In the genomic region with DNA sequence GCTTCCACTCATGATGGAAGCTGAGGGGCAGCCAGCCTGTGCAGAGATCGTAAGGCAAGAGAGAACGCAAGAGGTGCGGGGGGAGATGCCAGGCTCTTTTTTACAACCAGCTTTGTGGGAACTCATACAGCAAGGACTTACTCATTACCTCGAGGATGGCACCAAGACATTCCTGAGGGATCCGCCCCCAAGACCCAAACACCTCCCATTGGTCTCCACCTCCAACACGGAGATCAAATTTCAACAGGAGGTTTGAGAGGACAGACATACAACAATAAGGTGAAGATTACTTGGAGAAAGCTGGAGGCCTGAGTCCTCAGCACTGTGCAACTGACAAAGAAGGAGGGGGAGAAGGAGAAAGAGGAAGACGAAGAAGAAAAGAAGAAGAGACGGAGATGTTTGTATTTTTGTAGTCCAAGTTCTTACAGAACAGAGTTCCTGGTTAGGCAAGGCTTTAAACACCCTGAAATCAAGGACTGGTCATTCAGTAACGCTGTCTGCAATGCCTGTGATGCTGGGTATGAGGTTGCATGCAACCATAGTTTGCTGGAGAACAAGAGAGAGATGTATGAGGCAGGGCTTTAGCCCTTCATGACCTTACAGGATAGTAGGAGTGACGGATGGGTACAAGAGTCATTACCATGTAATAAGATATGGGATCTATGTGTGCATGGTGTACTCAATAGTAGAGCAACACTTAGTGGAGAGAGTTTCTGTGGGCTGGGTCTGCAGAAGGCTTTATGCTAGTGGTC, we compare ENCODE assay signal across 17 cellular contexts. TPM values are rescaled to one million over a fixed set of nuclear protein-coding genes. Genes with fewer than 3 reads are reported as not detected.
DNase-seq lines count a peak whose midpoint lies in the region; ATAC-seq and TF ChIP-seq lines count a peak whose summit lies in the region.
"Had no signal": no experiment of that assay in that cellular context is flagged by ENCODE, and none has a peak within 500 bp of the region (broad histone marks: within the 10 kb centered on the region; RNA-seq: fewer than 3 reads in every experiment).

No MANE protein-coding gene starts in this region.

- no peak for TF ChIP-seq CTCF in nephron progenitor cell (IDR thresholded peaks at IDR 0.05)

- H3K27me3 ChIP-seq in MG63 = peaks cover 16% of the 10 kb centered on the region
- H3K27me3 ChIP-seq: BE2C had no signal

- no peaks in the 10 kb centered on the region for H3K36me3 Mint-ChIP-seq in nephron progenitor cell (ENCODE audit: low read depth)

- peak overlapping the region; percentile 5 for H3K27ac Mint-ChIP-seq in nephron progenitor cell
- H3K27ac Mint-ChIP-seq: dendritic cell treated with granulocyte-macrophage colony-stimulating factor and Interleukin-4, amounts not matched to agents 40 ng/mL and 50 ng/mL, for 4 days had no signal

- no peaks in the 10 kb centered on the region for H3K9me3 ChIP-seq in MG63
- H3K9me3 ChIP-seq: BE2C, lower lobe of right lung had no signal

- DNase-seq in ELR (ENCODE audit: low read depth) = peak; percentile 2
- peak; percentile 31 for DNase-seq in MG63
- DNase-seq in nephron progenitor cell = peak; percentile 10
- no peak for DNase-seq in cerebellar cortex (ENCODE audit: low spot score)
- DNase-seq in NCI-H1092 (lab: John Stamatoyannopoulos, UW) = no peak
- DNase-seq: activated CD4-positive, alpha-beta T cell treated with anti-CD3 and anti-CD28 coated beads for 4 hours; activated CD8-positive, alpha-beta memory T cell treated with anti-CD3 and anti-CD28 coated beads, Interleukin-2, amount 50 U/mL, for 48 hours; activated naive CD4-positive, alpha-beta T cell treated with Interleukin-2 at 50 U/mL for 16 hours; BE2C; hippocampal formation; lower lobe of right lung; NCI-H1048; NK-92 treated with Interleukin-12 subunit alpha and Interleukin-12 subunit beta, amount 100 ng/mL, for 24 hours had no signal

- no peaks in the 10 kb centered on the region for H3K36me3 ChIP-seq in MG63
- H3K36me3 ChIP-seq: BE2C, lower lobe of right lung had no signal

- H3K4me3 Mint-ChIP-seq in nephron progenitor cell = peak overlapping the region; percentile 18
- H3K4me3 Mint-ChIP-seq: dendritic cell treated with granulocyte-macrophage colony-stimulating factor and Interleukin-4, amounts not matched to agents 40 ng/mL and 50 ng/mL, for 4 days had no signal

- peaks cover 11% of the 10 kb centered on the region for H3K27me3 Mint-ChIP-seq in nephron progenitor cell (ENCODE audit: low read depth, poor library complexity)
- H3K27me3 Mint-ChIP-seq: dendritic cell treated with granulocyte-macrophage colony-stimulating factor and Interleukin-4, amounts not matched to agents 40 ng/mL and 50 ng/mL, for 4 days had no signal

- ATAC-seq in esophagus mucosa (peak; percentile 26), HG02970 (IDR thresholded peaks at IDR 0.05; ENCODE audit: low FRiP score, unreplicated experiment) (no peak), GM18873 (IDR thresholded peaks at IDR 0.05; ENCODE audit: low FRiP score, unreplicated experiment) (no peak)
- ATAC-seq: lower lobe of right lung had no signal

- H3K9me3 Mint-ChIP-seq in nephron progenitor cell = peaks cover 3% of the 10 kb centered on the region
- H3K9me3 Mint-ChIP-seq: dendritic cell treated with granulocyte-macrophage colony-stimulating factor and Interleukin-4, amounts not matched to agents 40 ng/mL and 50 ng/mL, for 4 days had no signal

- no peak overlapping the region for H3K4me3 ChIP-seq in MG63
- H3K4me3 ChIP-seq: lower lobe of right lung had no signal

- peaks cover 19% of the 10 kb centered on the region for H3K4me1 Mint-ChIP-seq in nephron progenitor cell

RNA-seq across cellular contexts. Expression of a gene that starts 19.7 kb away (rescaled TPM):
- total RNA-seq in MG63 (2014; rRNA removed; shearing (Covaris generic); ENCODE audit: low replicate concordance) = 107 and 149 TPM in 2 replicates
- total RNA-seq in esophagus mucosa = 37.6 TPM

Comparison
In these comparisons a context has a peak if more than half of its experiments do, and no peak if none do; other contexts are left out.
1. DNase-seq: peak in ELR (single experiment), MG63 (single experiment) and nephron progenitor cell (single experiment); none in cerebellar cortex (single experiment) and NCI-H1092 (single experiment).